ENCODE assay signal across 10 cellular contexts in genomic region chr7:112202819-112203218, GRCh38. TPM values are rescaled to one million over a fixed set of nuclear protein-coding genes. Genes with fewer than 3 reads are reported as not detected.
DNase-seq lines count a peak whose midpoint lies in the region; ATAC-seq and TF ChIP-seq lines count a peak whose summit lies in the region.
"Had no signal": no experiment of that assay in that cellular context is flagged by ENCODE, and none has a peak within 500 bp of the region (broad histone marks: within the 10 kb centered on the region; RNA-seq: fewer than 3 reads in every experiment).

No MANE protein-coding gene starts in this region.

- H3K4me3 ChIP-seq in HFF-Myc (replicated peaks; ENCODE audit: low read depth, low read length) (peak overlapping the region; percentile 15; the same call in 1 of the 2 replicates), cardiac fibroblast (replicated peaks in 1 of 2; ENCODE audit: low read depth in 2 of 2, low read length in 2 of 2) (no peak overlapping the region), neutrophil (ENCODE audit: low read depth in 1 of 2, low read length in 1 of 2) (no peak overlapping the region)
- H3K4me3 ChIP-seq: skin epidermis had no signal

- H3K9me3 ChIP-seq in neutrophil, result no peaks in the 10 kb centered on the region

- peaks cover 28% of the 10 kb centered on the region for H3K27me3 ChIP-seq in neutrophil

- TF ChIP-seq CTCF in HFF-Myc (IDR thresholded peaks at IDR 0.05; ENCODE audit: low read depth, low read length, missing control alignments) (no peak), cardiac fibroblast (IDR thresholded peaks at IDR 0.05; ENCODE audit: low read depth, low read length) (no peak), neutrophil (IDR thresholded peaks at IDR 0.05) (no peak)

- DNase-seq in HFF-Myc (ENCODE audit: extremely low read depth, low read depth) (no peak), NCI-H2081 (lab: John Stamatoyannopoulos, UW) (peak; percentile 32 to 75), cardiac fibroblast (ENCODE audit: low read depth in 2 of 2) (peak; percentile 30 to 49), epidermal melanocyte (ENCODE audit: insufficient read length, low spot score) (no peak), AG20443 (ENCODE audit: low spot score) (no peak), occipital lobe (lab: John Stamatoyannopoulos, UW) (no peak)

- peak overlapping the region; percentile 21 for H3K27ac ChIP-seq in neutrophil

- H3K4me1 ChIP-seq in neutrophil (ENCODE audit: control insufficient read depth in 1 of 2, insufficient read depth in 1 of 2, low read depth in 1 of 2, low read length in 1 of 2), result peaks cover 34 to 35% of the 10 kb centered on the region in 2 experiments

- H3K36me3 ChIP-seq in neutrophil, result no peaks in the 10 kb centered on the region

- no peak for ATAC-seq in HG03354 (IDR thresholded peaks at IDR 0.05; ENCODE audit: poor library complexity, severe bottlenecking, unreplicated experiment)
- ATAC-seq: WTC11 had no signal

RNA-seq across cellular contexts. Expression of gene DOCK4, which starts 3.4 kb away (rescaled TPM):
- 109 TPM for total RNA-seq in occipital lobe

RNA-seq across cellular contexts. Expression of gene ZNF277, which starts 3.7 kb away (rescaled TPM):
- total RNA-seq in occipital lobe, result 77.0 TPM

Comparison
In these comparisons a context has a peak if more than half of its experiments do, and no peak if none do; other contexts are left out.
1. DNase-seq: peak in NCI-H2081 (2 of 2) and cardiac fibroblast (2 of 2); none in HFF-Myc (single experiment), epidermal melanocyte (single experiment), AG20443 (single experiment) and occipital lobe (single experiment).